18 cellular contexts compared by ENCODE assay signal in the genomic region with DNA sequence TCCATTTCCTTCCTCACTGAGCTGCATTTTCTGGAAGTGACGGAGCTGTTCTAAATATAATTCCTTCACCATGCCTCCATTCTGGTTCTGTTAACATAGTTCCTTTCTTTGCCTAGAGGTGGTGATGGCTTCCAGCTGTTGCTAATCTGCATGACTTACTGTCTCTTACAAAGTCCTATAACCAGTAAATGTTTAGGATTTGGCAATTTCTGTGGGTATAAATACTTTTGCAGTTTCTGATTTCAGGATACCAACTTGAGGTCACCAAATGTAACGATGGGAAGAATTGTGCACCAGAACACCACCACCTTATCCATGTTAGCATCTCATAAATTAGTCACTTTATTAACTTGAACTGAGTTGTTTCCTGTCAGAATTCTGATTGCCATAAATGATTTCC.
A peak's percentile ranks its signal among the peaks of the same experiment; 100 is the strongest.
DNase-seq lines count a peak whose midpoint lies in the region; ATAC-seq and TF ChIP-seq lines count a peak whose summit lies in the region.
"Had no signal": no experiment of that assay in that cellular context is flagged by ENCODE, and none has a peak within 500 bp of the region (broad histone marks: within the 10 kb centered on the region; RNA-seq: fewer than 3 reads in every experiment).

No MANE protein-coding gene starts in this region.

- CTCF ChIA-PET in activated naive CD4-positive, alpha-beta T cell treated with anti-CD3 and anti-CD28 coated beads for 36 hours (lab: Charles Lee) = interaction anchor here (0.6 kb wide), 1 partner anchor 105 kb away, joined by 3 read pairs; no protein-coding TSS in a partner anchor

- H3K27ac Mint-ChIP-seq in activated naive CD4-positive, alpha-beta T cell treated with anti-CD3 and anti-CD28 coated beads for 36 hours = no peak overlapping the region

- H3K79me2 ChIP-seq in ACC112 (ENCODE audit: control insufficient read depth, insufficient read depth, low read length, unreplicated experiment) = no peaks in the 10 kb centered on the region

- DNase-seq in H7 (peak; percentile 15), cardiac fibroblast (ENCODE audit: low read depth in 2 of 2) (peak; percentile 81 to 88), left kidney (ENCODE audit: low read depth, low spot score) (peak; percentile 63), gastrocnemius medialis (no peak), caudate nucleus (lab: John Stamatoyannopoulos, UW) (no peak)
- no peak for DNase-seq in activated naive CD4-positive, alpha-beta T cell treated with anti-CD3 and anti-CD28 coated beads for 36 hours
- DNase-seq: ACHN; activated CD8-positive, alpha-beta memory T cell treated with anti-CD3 and anti-CD28 coated beads, Interleukin-2, amount 50 U/mL, for 4 hours; activated naive CD4-positive, alpha-beta T cell treated with anti-CD3 and anti-CD28 coated beads, Interleukin-2, amount 50 U/mL, for 16 hours; central memory CD4-positive, alpha-beta T cell; KBM-7; NCI-H1694; NCI-H524 treated with DMSO at 0.1 percent for 48 hours; occipital lobe; T-helper 1 cell had no signal

- TF ChIP-seq POLR2A in gastrocnemius medialis (IDR thresholded peaks at IDR 0.05) = no peak

- no peaks in the 10 kb centered on the region for H3K9me3 ChIP-seq in gastrocnemius medialis

- peaks cover 14% of the 10 kb centered on the region for H3K9me3 Mint-ChIP-seq in activated naive CD4-positive, alpha-beta T cell treated with anti-CD3 and anti-CD28 coated beads for 36 hours

- no peaks in the 10 kb centered on the region for H3K36me3 Mint-ChIP-seq in activated naive CD4-positive, alpha-beta T cell treated with anti-CD3 and anti-CD28 coated beads for 36 hours (ENCODE audit: low read depth)

- H3K36me3 ChIP-seq in ACC112 (ENCODE audit: insufficient read depth, low read length) = 0 out of 2 replicates have a peak, but pooled peaks cover 2% of the 10 kb centered on the region
- H3K36me3 ChIP-seq in H7 (replicated peaks; ENCODE audit: control insufficient read depth, insufficient read depth, low read length) = no peaks in the 10 kb centered on the region
- no peaks in the 10 kb centered on the region for H3K36me3 ChIP-seq in gastrocnemius medialis

- H3K27ac ChIP-seq in ACC112 (ENCODE audit: low read depth, low read length) (peak overlapping the region; percentile 90), gastrocnemius medialis (no peak overlapping the region), caudate nucleus (ENCODE audit: low read depth, low read length) (no peak overlapping the region)

- peak; percentile 12 for TF ChIP-seq CTCF in cardiac fibroblast (IDR thresholded peaks at IDR 0.05; ENCODE audit: low read depth, low read length)
- no peak for TF ChIP-seq CTCF in gastrocnemius medialis (IDR thresholded peaks at IDR 0.05 in 4 of 5, conservative IDR thresholded peaks at IDR 0.05 in 1 of 5)

- intact Hi-C loops in gastrocnemius medialis (cut with DNase I; ENCODE audit: low total_unique reads) = no loop called here
- intact Hi-C loops in activated naive CD4-positive, alpha-beta T cell treated with anti-CD3 and anti-CD28 coated beads for 36 hours (cut with micrococcal nuclease) = no loop called here

- H3K4me1 Mint-ChIP-seq in activated naive CD4-positive, alpha-beta T cell treated with anti-CD3 and anti-CD28 coated beads for 36 hours (ENCODE audit: low read depth) = no peaks in the 10 kb centered on the region

- peaks cover 1% of the 10 kb centered on the region for H3K27me3 Mint-ChIP-seq in activated naive CD4-positive, alpha-beta T cell treated with anti-CD3 and anti-CD28 coated beads for 36 hours (ENCODE audit: low read depth)

- H3K27me3 ChIP-seq in ACC112 (ENCODE audit: insufficient read depth, low read length) (no peaks in the 10 kb centered on the region), H7 (ENCODE audit: control insufficient read depth, insufficient read depth, low read length) (no peaks in the 10 kb centered on the region), gastrocnemius medialis (no peaks in the 10 kb centered on the region)

- no peak overlapping the region for H2AFZ ChIP-seq in ACC112 (ENCODE audit: low read length, unreplicated experiment)

- in situ Hi-C loops in gastrocnemius medialis (cut with MboI; ENCODE audit: low sequenced_read_pairs in 4 of 4) = no loop called here

- H3K4me1 ChIP-seq in ACC112 (ENCODE audit: control insufficient read depth, insufficient read depth, low read length, unreplicated experiment) (peaks cover 46% of the 10 kb centered on the region), gastrocnemius medialis (peaks cover 0 to 3% of the 10 kb centered on the region in 2 donors)

- H3K4me3 Mint-ChIP-seq in activated naive CD4-positive, alpha-beta T cell treated with anti-CD3 and anti-CD28 coated beads for 36 hours = no peak overlapping the region

- H3K4me3 ChIP-seq in ACC112 (ENCODE audit: low read depth, low read length) = no peak overlapping the region
- no peak overlapping the region for H3K4me3 ChIP-seq in H7 (ENCODE audit: insufficient read depth, low read depth, low read length)
- no peak overlapping the region for H3K4me3 ChIP-seq in cardiac fibroblast (replicated peaks in 1 of 2; ENCODE audit: low read depth in 2 of 2, low read length in 2 of 2)
- H3K4me3 ChIP-seq in gastrocnemius medialis = no peak overlapping the region
- H3K4me3 ChIP-seq: lung had no signal

- ATAC-seq in gastrocnemius medialis (no peak), GM18858 (IDR thresholded peaks at IDR 0.05; ENCODE audit: unreplicated experiment) (no peak)

Comparison
In these comparisons a context has a peak if more than half of its experiments do, and no peak if none do; other contexts are left out.
1. DNase-seq: peak in H7 (single experiment), cardiac fibroblast (2 of 2) and left kidney (single experiment); none in gastrocnemius medialis (0 of 2), activated naive CD4-positive, alpha-beta T cell treated with anti-CD3 and anti-CD28 coated beads for 36 hours (single experiment) and caudate nucleus (0 of 61).